1 cellular context compared by ENCODE assay signal in the genomic region with DNA sequence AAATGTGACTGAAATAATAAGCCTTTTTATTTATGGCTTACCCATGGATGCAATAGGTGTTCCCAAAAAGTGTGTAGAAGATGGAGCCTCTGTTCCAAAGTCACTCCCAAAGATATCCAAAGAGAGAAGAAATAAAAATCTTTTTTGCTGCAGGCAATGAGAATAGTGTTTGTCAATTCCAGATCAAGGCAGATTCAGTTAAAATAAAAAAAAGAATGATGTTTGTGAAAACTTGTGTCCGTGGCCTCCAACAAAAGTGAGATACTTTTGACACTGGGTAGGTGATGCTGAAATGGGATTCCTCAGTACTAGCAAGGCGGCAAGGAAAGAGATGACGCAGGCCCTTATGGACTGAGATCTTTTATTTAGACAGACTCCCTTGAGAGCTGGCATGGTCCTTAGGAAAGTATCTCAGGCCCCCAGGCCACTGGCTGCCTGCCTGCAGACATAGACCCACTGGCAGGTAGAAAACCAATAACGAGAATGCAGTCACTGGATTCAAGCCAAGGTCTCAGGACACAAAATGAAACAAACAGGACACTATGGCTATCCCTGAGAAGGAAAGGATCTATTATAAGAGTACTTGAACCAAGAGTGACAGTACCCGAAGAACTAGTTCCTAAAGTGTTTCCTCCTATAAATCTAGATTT.
TF ChIP-seq lines count a peak whose summit lies in the region.

No MANE protein-coding gene starts in this region.

TF ChIP-seq in GM12878, 131 proteins besides CTCF, POLR2A, EP300 and RAD21 (continued from another document):
- TF ChIP-seq KAT2A (conservative IDR thresholded peaks at IDR 0.05; ENCODE audit: control insufficient read depth, low read depth, low read length) (no peak), RCOR1 (conservative IDR thresholded peaks at IDR 0.05; ENCODE audit: low read depth, low read length) (no peak), EED (IDR thresholded peaks at IDR 0.05; ENCODE audit: low read depth) (no peak), TCF12 (IDR thresholded peaks at IDR 0.05; ENCODE audit: low read depth, low read length) (no peak), RBBP5 (conservative IDR thresholded peaks at IDR 0.05) (no peak)
- TF ChIP-seq, protein P1, sequence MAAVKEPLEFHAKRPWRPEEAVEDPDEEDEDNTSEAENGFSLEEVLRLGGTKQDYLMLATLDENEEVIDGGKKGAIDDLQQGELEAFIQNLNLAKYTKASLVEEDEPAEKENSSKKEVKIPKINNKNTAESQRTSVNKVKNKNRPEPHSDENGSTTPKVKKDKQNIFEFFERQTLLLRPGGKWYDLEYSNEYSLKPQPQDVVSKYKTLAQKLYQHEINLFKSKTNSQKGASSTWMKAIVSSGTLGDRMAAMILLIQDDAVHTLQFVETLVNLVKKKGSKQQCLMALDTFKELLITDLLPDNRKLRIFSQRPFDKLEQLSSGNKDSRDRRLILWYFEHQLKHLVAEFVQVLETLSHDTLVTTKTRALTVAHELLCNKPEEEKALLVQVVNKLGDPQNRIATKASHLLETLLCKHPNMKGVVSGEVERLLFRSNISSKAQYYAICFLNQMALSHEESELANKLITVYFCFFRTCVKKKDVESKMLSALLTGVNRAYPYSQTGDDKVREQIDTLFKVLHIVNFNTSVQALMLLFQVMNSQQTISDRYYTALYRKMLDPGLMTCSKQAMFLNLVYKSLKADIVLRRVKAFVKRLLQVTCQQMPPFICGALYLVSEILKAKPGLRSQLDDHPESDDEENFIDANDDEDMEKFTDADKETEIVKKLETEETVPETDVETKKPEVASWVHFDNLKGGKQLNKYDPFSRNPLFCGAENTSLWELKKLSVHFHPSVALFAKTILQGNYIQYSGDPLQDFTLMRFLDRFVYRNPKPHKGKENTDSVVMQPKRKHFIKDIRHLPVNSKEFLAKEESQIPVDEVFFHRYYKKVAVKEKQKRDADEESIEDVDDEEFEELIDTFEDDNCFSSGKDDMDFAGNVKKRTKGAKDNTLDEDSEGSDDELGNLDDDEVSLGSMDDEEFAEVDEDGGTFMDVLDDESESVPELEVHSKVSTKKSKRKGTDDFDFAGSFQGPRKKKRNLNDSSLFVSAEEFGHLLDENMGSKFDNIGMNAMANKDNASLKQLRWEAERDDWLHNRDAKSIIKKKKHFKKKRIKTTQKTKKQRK (IDR thresholded peaks at IDR 0.05; ENCODE audit: low read depth, low read length): no peak
- TF ChIP-seq, protein P2, sequence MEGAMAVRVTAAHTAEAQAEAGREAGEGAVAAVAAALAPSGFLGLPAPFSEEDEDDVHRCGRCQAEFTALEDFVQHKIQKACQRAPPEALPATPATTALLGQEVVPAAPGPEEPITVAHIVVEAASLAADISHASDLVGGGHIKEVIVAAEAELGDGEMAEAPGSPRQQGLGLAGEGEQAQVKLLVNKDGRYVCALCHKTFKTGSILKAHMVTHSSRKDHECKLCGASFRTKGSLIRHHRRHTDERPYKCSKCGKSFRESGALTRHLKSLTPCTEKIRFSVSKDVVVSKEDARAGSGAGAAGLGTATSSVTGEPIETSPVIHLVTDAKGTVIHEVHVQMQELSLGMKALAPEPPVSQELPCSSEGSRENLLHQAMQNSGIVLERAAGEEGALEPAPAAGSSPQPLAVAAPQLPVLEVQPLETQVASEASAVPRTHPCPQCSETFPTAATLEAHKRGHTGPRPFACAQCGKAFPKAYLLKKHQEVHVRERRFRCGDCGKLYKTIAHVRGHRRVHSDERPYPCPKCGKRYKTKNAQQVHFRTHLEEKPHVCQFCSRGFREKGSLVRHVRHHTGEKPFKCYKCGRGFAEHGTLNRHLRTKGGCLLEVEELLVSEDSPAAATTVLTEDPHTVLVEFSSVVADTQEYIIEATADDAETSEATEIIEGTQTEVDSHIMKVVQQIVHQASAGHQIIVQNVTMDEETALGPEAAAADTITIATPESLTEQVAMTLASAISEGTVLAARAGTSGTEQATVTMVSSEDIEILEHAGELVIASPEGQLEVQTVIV (IDR thresholded peaks at IDR 0.05; ENCODE audit: borderline replicate concordance, partially characterized antibody): no peak
- TF ChIP-seq, protein P3, sequence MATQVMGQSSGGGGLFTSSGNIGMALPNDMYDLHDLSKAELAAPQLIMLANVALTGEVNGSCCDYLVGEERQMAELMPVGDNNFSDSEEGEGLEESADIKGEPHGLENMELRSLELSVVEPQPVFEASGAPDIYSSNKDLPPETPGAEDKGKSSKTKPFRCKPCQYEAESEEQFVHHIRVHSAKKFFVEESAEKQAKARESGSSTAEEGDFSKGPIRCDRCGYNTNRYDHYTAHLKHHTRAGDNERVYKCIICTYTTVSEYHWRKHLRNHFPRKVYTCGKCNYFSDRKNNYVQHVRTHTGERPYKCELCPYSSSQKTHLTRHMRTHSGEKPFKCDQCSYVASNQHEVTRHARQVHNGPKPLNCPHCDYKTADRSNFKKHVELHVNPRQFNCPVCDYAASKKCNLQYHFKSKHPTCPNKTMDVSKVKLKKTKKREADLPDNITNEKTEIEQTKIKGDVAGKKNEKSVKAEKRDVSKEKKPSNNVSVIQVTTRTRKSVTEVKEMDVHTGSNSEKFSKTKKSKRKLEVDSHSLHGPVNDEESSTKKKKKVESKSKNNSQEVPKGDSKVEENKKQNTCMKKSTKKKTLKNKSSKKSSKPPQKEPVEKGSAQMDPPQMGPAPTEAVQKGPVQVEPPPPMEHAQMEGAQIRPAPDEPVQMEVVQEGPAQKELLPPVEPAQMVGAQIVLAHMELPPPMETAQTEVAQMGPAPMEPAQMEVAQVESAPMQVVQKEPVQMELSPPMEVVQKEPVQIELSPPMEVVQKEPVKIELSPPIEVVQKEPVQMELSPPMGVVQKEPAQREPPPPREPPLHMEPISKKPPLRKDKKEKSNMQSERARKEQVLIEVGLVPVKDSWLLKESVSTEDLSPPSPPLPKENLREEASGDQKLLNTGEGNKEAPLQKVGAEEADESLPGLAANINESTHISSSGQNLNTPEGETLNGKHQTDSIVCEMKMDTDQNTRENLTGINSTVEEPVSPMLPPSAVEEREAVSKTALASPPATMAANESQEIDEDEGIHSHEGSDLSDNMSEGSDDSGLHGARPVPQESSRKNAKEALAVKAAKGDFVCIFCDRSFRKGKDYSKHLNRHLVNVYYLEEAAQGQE (IDR thresholded peaks at IDR 0.05; ENCODE audit: low read depth, low read length): no peak
- TF ChIP-seq, protein P4, sequence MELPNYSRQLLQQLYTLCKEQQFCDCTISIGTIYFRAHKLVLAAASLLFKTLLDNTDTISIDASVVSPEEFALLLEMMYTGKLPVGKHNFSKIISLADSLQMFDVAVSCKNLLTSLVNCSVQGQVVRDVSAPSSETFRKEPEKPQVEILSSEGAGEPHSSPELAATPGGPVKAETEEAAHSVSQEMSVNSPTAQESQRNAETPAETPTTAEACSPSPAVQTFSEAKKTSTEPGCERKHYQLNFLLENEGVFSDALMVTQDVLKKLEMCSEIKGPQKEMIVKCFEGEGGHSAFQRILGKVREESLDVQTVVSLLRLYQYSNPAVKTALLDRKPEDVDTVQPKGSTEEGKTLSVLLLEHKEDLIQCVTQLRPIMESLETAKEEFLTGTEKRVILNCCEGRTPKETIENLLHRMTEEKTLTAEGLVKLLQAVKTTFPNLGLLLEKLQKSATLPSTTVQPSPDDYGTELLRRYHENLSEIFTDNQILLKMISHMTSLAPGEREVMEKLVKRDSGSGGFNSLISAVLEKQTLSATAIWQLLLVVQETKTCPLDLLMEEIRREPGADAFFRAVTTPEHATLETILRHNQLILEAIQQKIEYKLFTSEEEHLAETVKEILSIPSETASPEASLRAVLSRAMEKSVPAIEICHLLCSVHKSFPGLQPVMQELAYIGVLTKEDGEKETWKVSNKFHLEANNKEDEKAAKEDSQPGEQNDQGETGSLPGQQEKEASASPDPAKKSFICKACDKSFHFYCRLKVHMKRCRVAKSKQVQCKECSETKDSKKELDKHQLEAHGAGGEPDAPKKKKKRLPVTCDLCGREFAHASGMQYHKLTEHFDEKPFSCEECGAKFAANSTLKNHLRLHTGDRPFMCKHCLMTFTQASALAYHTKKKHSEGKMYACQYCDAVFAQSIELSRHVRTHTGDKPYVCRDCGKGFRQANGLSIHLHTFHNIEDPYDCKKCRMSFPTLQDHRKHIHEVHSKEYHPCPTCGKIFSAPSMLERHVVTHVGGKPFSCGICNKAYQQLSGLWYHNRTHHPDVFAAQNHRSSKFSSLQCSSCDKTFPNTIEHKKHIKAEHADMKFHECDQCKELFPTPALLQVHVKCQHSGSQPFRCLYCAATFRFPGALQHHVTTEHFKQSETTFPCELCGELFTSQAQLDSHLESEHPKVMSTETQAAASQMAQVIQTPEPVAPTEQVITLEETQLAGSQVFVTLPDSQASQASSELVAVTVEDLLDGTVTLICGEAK (IDR thresholded peaks at IDR 0.05; ENCODE audit: borderline replicate concordance): no peak
- TF ChIP-seq, protein P5, sequence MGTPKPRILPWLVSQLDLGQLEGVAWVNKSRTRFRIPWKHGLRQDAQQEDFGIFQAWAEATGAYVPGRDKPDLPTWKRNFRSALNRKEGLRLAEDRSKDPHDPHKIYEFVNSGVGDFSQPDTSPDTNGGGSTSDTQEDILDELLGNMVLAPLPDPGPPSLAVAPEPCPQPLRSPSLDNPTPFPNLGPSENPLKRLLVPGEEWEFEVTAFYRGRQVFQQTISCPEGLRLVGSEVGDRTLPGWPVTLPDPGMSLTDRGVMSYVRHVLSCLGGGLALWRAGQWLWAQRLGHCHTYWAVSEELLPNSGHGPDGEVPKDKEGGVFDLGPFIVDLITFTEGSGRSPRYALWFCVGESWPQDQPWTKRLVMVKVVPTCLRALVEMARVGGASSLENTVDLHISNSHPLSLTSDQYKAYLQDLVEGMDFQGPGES (IDR thresholded peaks at IDR 0.05): no peak
- TF ChIP-seq, protein P6, sequence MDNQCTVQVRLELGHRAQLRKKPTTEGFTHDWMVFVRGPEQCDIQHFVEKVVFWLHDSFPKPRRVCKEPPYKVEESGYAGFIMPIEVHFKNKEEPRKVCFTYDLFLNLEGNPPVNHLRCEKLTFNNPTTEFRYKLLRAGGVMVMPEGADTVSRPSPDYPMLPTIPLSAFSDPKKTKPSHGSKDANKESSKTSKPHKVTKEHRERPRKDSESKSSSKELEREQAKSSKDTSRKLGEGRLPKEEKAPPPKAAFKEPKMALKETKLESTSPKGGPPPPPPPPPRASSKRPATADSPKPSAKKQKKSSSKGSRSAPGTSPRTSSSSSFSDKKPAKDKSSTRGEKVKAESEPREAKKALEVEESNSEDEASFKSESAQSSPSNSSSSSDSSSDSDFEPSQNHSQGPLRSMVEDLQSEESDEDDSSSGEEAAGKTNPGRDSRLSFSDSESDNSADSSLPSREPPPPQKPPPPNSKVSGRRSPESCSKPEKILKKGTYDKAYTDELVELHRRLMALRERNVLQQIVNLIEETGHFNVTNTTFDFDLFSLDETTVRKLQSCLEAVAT (IDR thresholded peaks at IDR 0.05): no peak
- TF ChIP-seq, protein P7, sequence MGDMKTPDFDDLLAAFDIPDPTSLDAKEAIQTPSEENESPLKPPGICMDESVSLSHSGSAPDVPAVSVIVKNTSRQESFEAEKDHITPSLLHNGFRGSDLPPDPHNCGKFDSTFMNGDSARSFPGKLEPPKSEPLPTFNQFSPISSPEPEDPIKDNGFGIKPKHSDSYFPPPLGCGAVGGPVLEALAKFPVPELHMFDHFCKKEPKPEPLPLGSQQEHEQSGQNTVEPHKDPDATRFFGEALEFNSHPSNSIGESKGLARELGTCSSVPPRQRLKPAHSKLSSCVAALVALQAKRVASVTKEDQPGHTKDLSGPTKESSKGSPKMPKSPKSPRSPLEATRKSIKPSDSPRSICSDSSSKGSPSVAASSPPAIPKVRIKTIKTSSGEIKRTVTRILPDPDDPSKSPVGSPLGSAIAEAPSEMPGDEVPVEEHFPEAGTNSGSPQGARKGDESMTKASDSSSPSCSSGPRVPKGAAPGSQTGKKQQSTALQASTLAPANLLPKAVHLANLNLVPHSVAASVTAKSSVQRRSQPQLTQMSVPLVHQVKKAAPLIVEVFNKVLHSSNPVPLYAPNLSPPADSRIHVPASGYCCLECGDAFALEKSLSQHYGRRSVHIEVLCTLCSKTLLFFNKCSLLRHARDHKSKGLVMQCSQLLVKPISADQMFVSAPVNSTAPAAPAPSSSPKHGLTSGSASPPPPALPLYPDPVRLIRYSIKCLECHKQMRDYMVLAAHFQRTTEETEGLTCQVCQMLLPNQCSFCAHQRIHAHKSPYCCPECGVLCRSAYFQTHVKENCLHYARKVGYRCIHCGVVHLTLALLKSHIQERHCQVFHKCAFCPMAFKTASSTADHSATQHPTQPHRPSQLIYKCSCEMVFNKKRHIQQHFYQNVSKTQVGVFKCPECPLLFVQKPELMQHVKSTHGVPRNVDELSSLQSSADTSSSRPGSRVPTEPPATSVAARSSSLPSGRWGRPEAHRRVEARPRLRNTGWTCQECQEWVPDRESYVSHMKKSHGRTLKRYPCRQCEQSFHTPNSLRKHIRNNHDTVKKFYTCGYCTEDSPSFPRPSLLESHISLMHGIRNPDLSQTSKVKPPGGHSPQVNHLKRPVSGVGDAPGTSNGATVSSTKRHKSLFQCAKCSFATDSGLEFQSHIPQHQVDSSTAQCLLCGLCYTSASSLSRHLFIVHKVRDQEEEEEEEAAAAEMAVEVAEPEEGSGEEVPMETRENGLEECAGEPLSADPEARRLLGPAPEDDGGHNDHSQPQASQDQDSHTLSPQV (IDR thresholded peaks at IDR 0.05): no peak
TF ChIP-seq in GM12878: peak in this region for 0.
